8 cellular contexts compared by ENCODE assay signal in the genomic region with DNA sequence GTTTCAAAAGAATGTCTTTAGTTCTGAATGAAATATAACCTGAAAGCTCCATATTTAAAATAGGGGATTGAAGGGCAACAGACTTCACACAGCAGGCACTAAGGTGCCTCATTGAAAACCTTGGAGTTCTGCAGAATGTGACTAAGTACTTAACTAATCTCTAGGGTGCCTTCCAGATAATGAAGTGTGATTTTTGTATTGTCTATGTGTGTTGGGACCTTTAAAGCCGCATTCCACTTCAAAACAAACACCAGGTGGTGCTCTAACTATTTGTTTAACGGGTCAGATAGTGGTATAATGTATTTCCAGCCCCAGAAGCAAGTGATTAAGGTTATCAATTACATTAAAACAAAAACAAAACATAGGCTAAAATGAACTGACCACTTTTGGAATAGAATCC. TPM values are rescaled to one million over a fixed set of nuclear protein-coding genes. Genes with fewer than 3 reads are reported as not detected.
DNase-seq lines count a peak whose midpoint lies in the region; ATAC-seq and TF ChIP-seq lines count a peak whose summit lies in the region.

No MANE protein-coding gene starts in this region.

- no CpG with 5 or more reads among the region's 2 CpGs for WGBS in mesenchymal stem cell

- in situ Hi-C loops in astrocyte of the spinal cord (cut with HindIII; ENCODE audit: low sequenced_read_pairs): no loop called here

- H3K4me2 ChIP-seq in mesenchymal stem cell (ENCODE audit: low read length, poor library complexity, severe bottlenecking): no peak overlapping the region

- no peak overlapping the region for H3K27ac ChIP-seq in mesenchymal stem cell (ENCODE audit: low read length, poor library complexity, severe bottlenecking)

- H3K9me3 Mint-ChIP-seq in Caco-2 (ENCODE audit: unreplicated experiment): no peaks in the 10 kb centered on the region
- no peaks in the 10 kb centered on the region for H3K9me3 Mint-ChIP-seq in HFFc6

- H3K23ac ChIP-seq in mesenchymal stem cell (ENCODE audit: low read length in 2 of 2): no peak overlapping the region

- POLR2A ChIA-PET in Caco-2 (lab: Charles Lee): no interaction called here

- no peaks in the 10 kb centered on the region for H3K27me3 ChIP-seq in Caco-2 (replicated peaks; ENCODE audit: control insufficient read depth, insufficient read depth, low read length)
- no peaks in the 10 kb centered on the region for H3K27me3 ChIP-seq in mesenchymal stem cell (ENCODE audit: control insufficient read depth in 1 of 2, insufficient read depth in 1 of 2, low read length in 2 of 2)

- DNase-seq in Caco-2: peak in 1 of 2 experiments; percentile 12
- peak; percentile 5 for DNase-seq in HFFc6
- peak; percentile 34 for DNase-seq in astrocyte of the spinal cord (ENCODE audit: low read depth, low spot score)
- DNase-seq in mesenchymal stem cell: peak; percentile 28

- H3K36me3 Mint-ChIP-seq in Caco-2 (ENCODE audit: insufficient read depth, unreplicated experiment): peaks cover 57% of the 10 kb centered on the region
- peaks cover 43% of the 10 kb centered on the region for H3K36me3 Mint-ChIP-seq in HFFc6 (ENCODE audit: low read depth)

- no peak overlapping the region for H4K8ac ChIP-seq in mesenchymal stem cell (ENCODE audit: low read length)

- ATAC-seq in GM21825 (IDR thresholded peaks at IDR 0.05; ENCODE audit: unreplicated experiment) (no peak), GM19324 (IDR thresholded peaks at IDR 0.05; ENCODE audit: low FRiP score, unreplicated experiment) (no peak), HG02623 (IDR thresholded peaks at IDR 0.05; ENCODE audit: unreplicated experiment) (no peak), GM19452 (IDR thresholded peaks at IDR 0.05; ENCODE audit: unreplicated experiment) (no peak)

- H3K4me1 Mint-ChIP-seq in Caco-2 (ENCODE audit: low read depth, unreplicated experiment) (peaks cover 28% of the 10 kb centered on the region), HFFc6 (ENCODE audit: low read depth) (peaks cover 28% of the 10 kb centered on the region)

- TF ChIP-seq CTCF in Caco-2 (IDR thresholded peaks at IDR 0.05; ENCODE audit: insufficient read depth in 1 of 2, low read depth in 1 of 2, low read length in 1 of 2, severe bottlenecking in 1 of 2, unreplicated experiment in 1 of 2) (peak; percentile 8 to 12), HFFc6 (IDR thresholded peaks at IDR 0.05) (peak; percentile 75), astrocyte of the spinal cord (IDR thresholded peaks at IDR 0.05; ENCODE audit: low read depth, low read length) (peak; percentile 40)

- intact Hi-C loops in Caco-2 (cut with micrococcal nuclease; ENCODE audit: unreplicated experiment): loop anchor here (5.0 kb wide), 1 partner anchor 460 kb away; no protein-coding TSS in a partner anchor

- H3K27me3 Mint-ChIP-seq in Caco-2 (ENCODE audit: insufficient read depth, unreplicated experiment) (no peaks in the 10 kb centered on the region), HFFc6 (ENCODE audit: insufficient read depth) (no peaks in the 10 kb centered on the region; the same call in 1 of the 2 replicates)

- peaks cover 8% of the 10 kb centered on the region for H3K79me1 ChIP-seq in mesenchymal stem cell (replicated peaks; ENCODE audit: low read length, poor library complexity, severe bottlenecking)

- H3K18ac ChIP-seq in mesenchymal stem cell (ENCODE audit: low read depth in 1 of 2, low read length in 2 of 2): no peak overlapping the region

- H2BK120ac ChIP-seq in mesenchymal stem cell (ENCODE audit: low read depth, low read length): no peak overlapping the region

- no peak overlapping the region for H2AFZ ChIP-seq in mesenchymal stem cell (ENCODE audit: low read depth, low read length)

- peak overlapping the region; percentile 24 for H3K9ac ChIP-seq in mesenchymal stem cell (ENCODE audit: low read length)

- no peak overlapping the region for H2BK15ac ChIP-seq in mesenchymal stem cell (ENCODE audit: low read depth, poor library complexity, severe bottlenecking)

- H3K4ac ChIP-seq in mesenchymal stem cell (ENCODE audit: low read depth in 1 of 2, low read length in 2 of 2): no peak overlapping the region

- no peaks in the 10 kb centered on the region for H3K9me3 ChIP-seq in Caco-2
- H3K9me3 ChIP-seq in mesenchymal stem cell (ENCODE audit: control insufficient read depth, low read length): no peaks in the 10 kb centered on the region

- H2AK5ac ChIP-seq in mesenchymal stem cell (ENCODE audit: low read length, severe bottlenecking): no peak overlapping the region

- H3K4me3 ChIP-seq in Caco-2 (ENCODE audit: low read depth, low read length) (no peak overlapping the region), astrocyte of the spinal cord (ENCODE audit: low read depth, low read length) (no peak overlapping the region), mesenchymal stem cell (ENCODE audit: insufficient read depth in 1 of 2, low read depth in 1 of 2, low read length in 2 of 2) (no peak overlapping the region)

- no peak overlapping the region for H3K27ac Mint-ChIP-seq in Caco-2 (ENCODE audit: unreplicated experiment)
- no peak overlapping the region for H3K27ac Mint-ChIP-seq in HFFc6

- no peak overlapping the region for H3K14ac ChIP-seq in mesenchymal stem cell (ENCODE audit: low read length in 2 of 2)

- no peak overlapping the region for H3K4me3 Mint-ChIP-seq in Caco-2 (ENCODE audit: unreplicated experiment)
- no peak overlapping the region for H3K4me3 Mint-ChIP-seq in HFFc6

- H2BK12ac ChIP-seq in mesenchymal stem cell (ENCODE audit: low read length in 2 of 2): no peak overlapping the region

- CTCF ChIA-PET in Caco-2 (lab: Charles Lee): no interaction called here

- H4K91ac ChIP-seq in mesenchymal stem cell (ENCODE audit: low read length): no peak overlapping the region

- H3K4me1 ChIP-seq in Caco-2: peaks cover 5% of the 10 kb centered on the region; the same call in 1 of the 2 replicates
- H3K4me1 ChIP-seq in mesenchymal stem cell (ENCODE audit: control insufficient read depth, insufficient read depth, low read depth, low read length): peaks cover 1% of the 10 kb centered on the region

- no TSS peak for BruUV-seq in Caco-2 (replicated peaks; lab: Mats Ljungman, UMichigan)

- no peak overlapping the region for H2BK5ac ChIP-seq in mesenchymal stem cell (ENCODE audit: low read depth, low read length, poor library complexity, severe bottlenecking)

- no peaks in the 10 kb centered on the region for H3K36me3 ChIP-seq in Caco-2 (ENCODE audit: control insufficient read depth, insufficient read depth, low read length)
- H3K36me3 ChIP-seq in mesenchymal stem cell (ENCODE audit: control insufficient read depth in 1 of 2, insufficient read depth in 2 of 2, low read depth in 1 of 2, low read length in 2 of 2): peaks cover 9 to 99% of the 10 kb centered on the region in 2 experiments

RNA-seq across cellular contexts. Expression of a gene that starts 28.0 kb away (rescaled TPM):
- 128 and 138 TPM in 2 replicates for total RNA-seq in Caco-2 (2022)
- total RNA-seq in HFFc6 (2021; fragmentation: NEBNext Ultra II Directional; extraction: Animal tissue kit (Norgen Biotek cat#: 25700)): 100 to 1,000 TPM; 127 to 147 (median 133) TPM
- polyA plus RNA-seq in mesenchymal stem cell (2013, experiment 1 of 2): 185 TPM
- polyA plus RNA-seq in mesenchymal stem cell (2013, experiment 2 of 2): 191 TPM

Comparison
In these comparisons a context has a peak if more than half of its experiments do, and no peak if none do; other contexts are left out.
1. CTCF ChIP-seq: peak in every context shown above with its lines; median percentile 75 in HFFc6; 40 in astrocyte of the spinal cord; 10 in Caco-2.